Comparison of ENCODE assay signal across 6 cellular contexts in genomic region chr13:91058919-91059318, GRCh38.
"Had no signal": no experiment of that assay in that cellular context is flagged by ENCODE, and none has a peak within 500 bp of the region (broad histone marks: within the 10 kb centered on the region; RNA-seq: fewer than 3 reads in every experiment).

No MANE protein-coding gene starts in this region.

- DNase-seq: GF-D8 had no signal

- FAIRE-seq: GM12878, GM12891, GM12892, GM18507, GM19239 had no signal

- ATAC-seq: GM12878 had no signal

- H3K4me3 ChIP-seq: GM12878 had no signal
